Comparison of ENCODE assay signal across 9 cellular contexts in the genomic region with DNA sequence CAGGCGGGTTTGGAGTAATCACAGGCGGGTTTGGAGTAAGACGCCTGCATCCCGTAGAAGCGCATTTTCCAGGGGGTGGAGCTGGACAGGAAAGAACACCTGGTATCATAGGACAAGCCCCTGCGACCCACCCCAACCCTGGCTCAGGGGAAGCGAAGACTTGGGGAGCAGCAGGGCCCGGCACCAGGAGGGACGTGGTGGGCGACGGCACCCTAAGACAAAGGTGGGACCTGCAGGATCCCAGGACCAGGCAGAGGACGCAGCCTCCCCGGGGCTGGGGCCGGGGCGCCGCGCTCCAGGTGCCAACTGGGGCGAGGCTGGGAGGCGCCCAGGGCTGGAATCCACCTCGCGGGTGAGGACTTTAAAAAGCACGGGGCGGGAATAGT. TPM values are rescaled to one million over a fixed set of nuclear protein-coding genes. Genes with fewer than 3 reads are reported as not detected.
A peak's percentile ranks its signal among the peaks of the same experiment; 100 is the strongest.
DNase-seq lines count a peak whose midpoint lies in the region; ATAC-seq, FAIRE-seq and TF ChIP-seq lines count a peak whose summit lies in the region.
"Had no signal": no experiment of that assay in that cellular context is flagged by ENCODE, and none has a peak within 500 bp of the region (broad histone marks: within the 10 kb centered on the region; RNA-seq: fewer than 3 reads in every experiment).

No MANE protein-coding gene starts in this region.

- TF ChIP-seq CTCF in esophagus muscularis mucosa (IDR thresholded peaks at IDR 0.05) (no peak), nephron progenitor cell (IDR thresholded peaks at IDR 0.05) (no peak)

- no peak overlapping the region for H3K27ac Mint-ChIP-seq in nephron progenitor cell

- H3K4me1 ChIP-seq in SJCRH30, result no peaks in the 10 kb centered on the region
- H3K4me1 ChIP-seq in esophagus muscularis mucosa, result peaks cover 6 to 19% (median 16%) of the 10 kb centered on the region in 4 donors

- peaks cover 10% of the 10 kb centered on the region for H3K36me3 Mint-ChIP-seq in nephron progenitor cell (ENCODE audit: low read depth)

- intact Hi-C loops in esophagus muscularis mucosa (cut with DNase I), result loop anchor here (5.0 kb wide), 1 partner anchor 49 kb away; a partner anchor contains a TSS

- peaks cover 24% of the 10 kb centered on the region for H3K4me1 Mint-ChIP-seq in nephron progenitor cell

- no peak for FAIRE-seq in H54 (lab: Jason Lieb, UNC)
- FAIRE-seq: TTC549 had no signal

- ATAC-seq in GM18498 (IDR thresholded peaks at IDR 0.05; ENCODE audit: unreplicated experiment) (peak; percentile 32), HG02840 (IDR thresholded peaks at IDR 0.05; ENCODE audit: low FRiP score, unreplicated experiment) (peak; percentile 25)

- 4% methylated on average over 23 of the region's 23 CpGs for WGBS in esophagus muscularis mucosa

- H3K27me3 ChIP-seq in SJCRH30 (no peaks in the 10 kb centered on the region), esophagus muscularis mucosa (no peaks in the 10 kb centered on the region)

- no peaks in the 10 kb centered on the region for H3K36me3 ChIP-seq in SJCRH30
- peaks cover 0 to 12% (median 2%) of the 10 kb centered on the region in 4 donors for H3K36me3 ChIP-seq in esophagus muscularis mucosa

- H3K4me3 Mint-ChIP-seq in nephron progenitor cell, result peak overlapping the region; percentile 89

- H3K4me3 ChIP-seq in SJCRH30 (peak overlapping the region; percentile 59), esophagus muscularis mucosa (peak overlapping the region; percentile 64 to 72 (median 66))

- peaks cover 40% of the 10 kb centered on the region for H3K27me3 Mint-ChIP-seq in nephron progenitor cell (ENCODE audit: low read depth, poor library complexity)

- H3K9me3 ChIP-seq in SJCRH30 (replicated peaks) (no peaks in the 10 kb centered on the region), esophagus muscularis mucosa (no peaks in the 10 kb centered on the region)

- no peak overlapping the region; the same call in 1 of the 2 replicates for H3K27ac ChIP-seq in SJCRH30
- peak overlapping the region; percentile 64 to 88 (median 78) for H3K27ac ChIP-seq in esophagus muscularis mucosa (replicated peaks in 1 of 4)

- DNase-seq in SJCRH30 (peak in 1 of 2 experiments; percentile 3), esophagus muscularis mucosa (ENCODE audit: extremely low spot score) (no peak), nephron progenitor cell (peak; percentile 14), NCI-H2107 (lab: John Stamatoyannopoulos, UW) (no peak), NCI-H2081 treated with DMSO at 0.1 percent for 48 hours (lab: John Stamatoyannopoulos, UW) (no peak), H54 (ENCODE audit: insufficient read length, low spot score) (no peak)

- no peak for TF ChIP-seq EP300 in esophagus muscularis mucosa (IDR thresholded peaks at IDR 0.05)

- TF ChIP-seq POLR2A in esophagus muscularis mucosa (IDR thresholded peaks at IDR 0.05; ENCODE audit: low read depth), result no peak
- TF ChIP-seq POLR2A in H54 (IDR thresholded peaks at IDR 0.05; ENCODE audit: low read depth, low read length), result no peak

- peaks cover 37% of the 10 kb centered on the region for H3K9me3 Mint-ChIP-seq in nephron progenitor cell

RNA-seq across cellular contexts. Expression of a gene that starts 0.5 kb away (rescaled TPM):
- total RNA-seq in SJCRH30 (2014; rRNA removed; shearing (Covaris generic)), result 2.5 and 3.3 TPM in 2 replicates
- total RNA-seq in esophagus muscularis mucosa, result 10 to 100 TPM in 1 of 4 donors, 1 to 10 TPM in 3; 4.8 to 15.0 (median 5.5) TPM

RNA-seq across cellular contexts. Expression of a gene that starts 35.4 kb away (rescaled TPM):
- 23.7 and 27.9 TPM in 2 replicates for total RNA-seq in SJCRH30 (2014; rRNA removed; shearing (Covaris generic))
- 10 to 100 TPM in 3 of 4 donors, 1 to 10 TPM in 1; 5.9 to 15.0 (median 11.0) TPM for total RNA-seq in esophagus muscularis mucosa

RNA-seq across cellular contexts. Expression of a gene that starts 51.2 kb away (rescaled TPM):
- total RNA-seq in SJCRH30 (2014; rRNA removed; shearing (Covaris generic)), result 9.6 and 12.3 TPM in 2 replicates
- total RNA-seq in esophagus muscularis mucosa, result 1 to 10 TPM; 7.3 to 9.6 (median 7.6) TPM
